2 cellular contexts compared by ENCODE assay signal in the genomic region with DNA sequence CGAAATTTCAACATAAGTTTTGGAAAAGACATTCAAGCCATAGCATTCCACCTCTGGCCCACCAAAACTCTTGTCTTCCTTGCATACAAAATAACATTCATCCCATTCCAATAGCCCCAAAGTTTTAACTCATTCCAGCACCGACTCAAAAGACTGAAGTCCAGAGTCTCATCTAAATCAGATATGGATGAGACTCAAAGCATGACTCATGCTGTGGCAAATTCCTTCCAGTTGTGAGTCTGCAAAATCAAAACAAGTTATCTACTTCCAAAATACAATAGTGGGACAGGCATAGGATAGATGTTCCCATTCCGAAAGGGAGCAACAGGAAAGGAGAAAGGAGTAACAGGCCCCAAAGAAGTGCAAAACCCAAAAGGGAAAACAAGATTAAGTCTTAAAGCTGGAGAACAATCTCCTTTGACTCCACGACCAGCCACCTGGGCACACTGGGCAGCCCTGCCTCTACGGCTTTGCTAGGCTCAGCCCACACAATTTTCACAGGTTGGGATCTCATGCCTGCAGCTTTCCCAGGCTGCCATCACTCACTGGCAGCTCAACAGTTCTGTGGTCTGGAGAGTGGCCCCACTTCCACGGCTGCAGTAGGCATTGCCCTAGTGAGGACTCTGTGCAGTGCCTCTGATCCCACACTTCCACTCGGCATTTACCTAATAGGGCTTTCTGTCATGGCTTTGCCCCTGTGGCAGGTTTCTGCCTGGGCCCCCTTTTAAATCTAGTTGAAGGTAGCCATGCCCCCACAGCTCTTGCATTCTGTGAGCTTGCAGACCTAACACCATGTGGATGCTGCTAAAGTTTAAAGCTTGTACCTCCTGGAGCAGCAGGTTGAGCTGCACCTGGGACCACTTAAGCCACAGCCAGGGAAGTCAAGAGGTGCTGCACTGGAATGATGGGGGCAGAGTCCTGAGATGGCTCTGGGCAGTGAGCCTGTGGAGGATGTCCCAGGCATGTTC.
TF ChIP-seq lines count a peak whose summit lies in the region.

No MANE protein-coding gene starts in this region.

TF ChIP-seq in SK-N-SH treated with all-trans-retinoic acid at 6 μM for 48 hours, 23 proteins besides CTCF, POLR2A, EP300 and RAD21:
- TF ChIP-seq, protein P1, sequence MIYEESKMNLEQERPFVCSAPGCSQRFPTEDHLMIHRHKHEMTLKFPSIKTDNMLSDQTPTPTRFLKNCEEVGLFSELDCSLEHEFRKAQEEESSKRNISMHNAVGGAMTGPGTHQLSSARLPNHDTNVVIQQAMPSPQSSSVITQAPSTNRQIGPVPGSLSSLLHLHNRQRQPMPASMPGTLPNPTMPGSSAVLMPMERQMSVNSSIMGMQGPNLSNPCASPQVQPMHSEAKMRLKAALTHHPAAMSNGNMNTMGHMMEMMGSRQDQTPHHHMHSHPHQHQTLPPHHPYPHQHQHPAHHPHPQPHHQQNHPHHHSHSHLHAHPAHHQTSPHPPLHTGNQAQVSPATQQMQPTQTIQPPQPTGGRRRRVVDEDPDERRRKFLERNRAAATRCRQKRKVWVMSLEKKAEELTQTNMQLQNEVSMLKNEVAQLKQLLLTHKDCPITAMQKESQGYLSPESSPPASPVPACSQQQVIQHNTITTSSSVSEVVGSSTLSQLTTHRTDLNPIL (CRISPR knock-in tag; IDR thresholded peaks at IDR 0.05; ENCODE audit: low read depth), result no peak
- TF ChIP-seq ESRRG (CRISPR knock-in tag; IDR thresholded peaks at IDR 0.05) (no peak), OSR1 (CRISPR knock-in tag; IDR thresholded peaks at IDR 0.05) (no peak), RARB (CRISPR knock-in tag; IDR thresholded peaks at IDR 0.05) (no peak), ZFP30 (CRISPR knock-in tag; IDR thresholded peaks at IDR 0.05) (no peak), PPARA (CRISPR knock-in tag; IDR thresholded peaks at IDR 0.05; ENCODE audit: borderline replicate concordance) (no peak), ZNF70 (CRISPR knock-in tag; IDR thresholded peaks at IDR 0.05) (no peak), SNAI2 (CRISPR knock-in tag; IDR thresholded peaks at IDR 0.05) (no peak), ZNF565 (CRISPR knock-in tag; conservative IDR thresholded peaks at IDR 0.05; ENCODE audit: low read depth) (no peak), ISL1 (CRISPR knock-in tag; IDR thresholded peaks at IDR 0.05) (no peak), CSDC2 (CRISPR knock-in tag; IDR thresholded peaks at IDR 0.05) (no peak), TCF4 (CRISPR knock-in tag; IDR thresholded peaks at IDR 0.05; ENCODE audit: borderline replicate concordance) (no peak)
- TF ChIP-seq, protein P2, sequence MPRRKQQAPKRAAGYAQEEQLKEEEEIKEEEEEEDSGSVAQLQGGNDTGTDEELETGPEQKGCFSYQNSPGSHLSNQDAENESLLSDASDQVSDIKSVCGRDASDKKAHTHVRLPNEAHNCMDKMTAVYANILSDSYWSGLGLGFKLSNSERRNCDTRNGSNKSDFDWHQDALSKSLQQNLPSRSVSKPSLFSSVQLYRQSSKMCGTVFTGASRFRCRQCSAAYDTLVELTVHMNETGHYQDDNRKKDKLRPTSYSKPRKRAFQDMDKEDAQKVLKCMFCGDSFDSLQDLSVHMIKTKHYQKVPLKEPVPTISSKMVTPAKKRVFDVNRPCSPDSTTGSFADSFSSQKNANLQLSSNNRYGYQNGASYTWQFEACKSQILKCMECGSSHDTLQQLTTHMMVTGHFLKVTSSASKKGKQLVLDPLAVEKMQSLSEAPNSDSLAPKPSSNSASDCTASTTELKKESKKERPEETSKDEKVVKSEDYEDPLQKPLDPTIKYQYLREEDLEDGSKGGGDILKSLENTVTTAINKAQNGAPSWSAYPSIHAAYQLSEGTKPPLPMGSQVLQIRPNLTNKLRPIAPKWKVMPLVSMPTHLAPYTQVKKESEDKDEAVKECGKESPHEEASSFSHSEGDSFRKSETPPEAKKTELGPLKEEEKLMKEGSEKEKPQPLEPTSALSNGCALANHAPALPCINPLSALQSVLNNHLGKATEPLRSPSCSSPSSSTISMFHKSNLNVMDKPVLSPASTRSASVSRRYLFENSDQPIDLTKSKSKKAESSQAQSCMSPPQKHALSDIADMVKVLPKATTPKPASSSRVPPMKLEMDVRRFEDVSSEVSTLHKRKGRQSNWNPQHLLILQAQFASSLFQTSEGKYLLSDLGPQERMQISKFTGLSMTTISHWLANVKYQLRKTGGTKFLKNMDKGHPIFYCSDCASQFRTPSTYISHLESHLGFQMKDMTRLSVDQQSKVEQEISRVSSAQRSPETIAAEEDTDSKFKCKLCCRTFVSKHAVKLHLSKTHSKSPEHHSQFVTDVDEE (CRISPR knock-in tag; IDR thresholded peaks at IDR 0.05), result no peak
- TF ChIP-seq, protein P3, sequence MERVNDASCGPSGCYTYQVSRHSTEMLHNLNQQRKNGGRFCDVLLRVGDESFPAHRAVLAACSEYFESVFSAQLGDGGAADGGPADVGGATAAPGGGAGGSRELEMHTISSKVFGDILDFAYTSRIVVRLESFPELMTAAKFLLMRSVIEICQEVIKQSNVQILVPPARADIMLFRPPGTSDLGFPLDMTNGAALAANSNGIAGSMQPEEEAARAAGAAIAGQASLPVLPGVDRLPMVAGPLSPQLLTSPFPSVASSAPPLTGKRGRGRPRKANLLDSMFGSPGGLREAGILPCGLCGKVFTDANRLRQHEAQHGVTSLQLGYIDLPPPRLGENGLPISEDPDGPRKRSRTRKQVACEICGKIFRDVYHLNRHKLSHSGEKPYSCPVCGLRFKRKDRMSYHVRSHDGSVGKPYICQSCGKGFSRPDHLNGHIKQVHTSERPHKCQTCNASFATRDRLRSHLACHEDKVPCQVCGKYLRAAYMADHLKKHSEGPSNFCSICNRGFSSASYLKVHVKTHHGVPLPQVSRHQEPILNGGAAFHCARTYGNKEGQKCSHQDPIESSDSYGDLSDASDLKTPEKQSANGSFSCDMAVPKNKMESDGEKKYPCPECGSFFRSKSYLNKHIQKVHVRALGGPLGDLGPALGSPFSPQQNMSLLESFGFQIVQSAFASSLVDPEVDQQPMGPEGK (CRISPR knock-in tag; IDR thresholded peaks at IDR 0.05; ENCODE audit: borderline replicate concordance), result no peak

TF ChIP-seq in WTC11, 78 proteins besides CTCF, POLR2A, EP300 and RAD21:
- no peak for TF ChIP-seq FOXK1 (CRISPR knock-in tag; IDR thresholded peaks at IDR 0.05)
